Comparison of ENCODE assay signal across 21 cellular contexts in genomic region chr11:86171627-86172026, GRCh38.
DNase-seq lines count a peak whose midpoint lies in the region; ATAC-seq, FAIRE-seq and TF ChIP-seq lines count a peak whose summit lies in the region.
"Had no signal": no experiment of that assay in that cellular context is flagged by ENCODE, and none has a peak within 500 bp of the region (broad histone marks: within the 10 kb centered on the region; RNA-seq: fewer than 3 reads in every experiment).

No MANE protein-coding gene starts in this region.

- H3K27me3 ChIP-seq in IMR-90 (ENCODE audit: control insufficient read depth, insufficient read depth, low read length): no peaks in the 10 kb centered on the region
- no peaks in the 10 kb centered on the region for H3K27me3 ChIP-seq in mesenchymal stem cell (ENCODE audit: control insufficient read depth in 1 of 2, insufficient read depth in 1 of 2, low read length in 2 of 2)
- H3K27me3 ChIP-seq in aorta (ENCODE audit: control insufficient read depth in 1 of 2, insufficient read depth in 2 of 2, low read length in 1 of 2): no peaks in the 10 kb centered on the region
- H3K27me3 ChIP-seq in small intestine (ENCODE audit: control insufficient read depth in 2 of 2, insufficient read depth in 2 of 2, low read length in 2 of 2): no peaks in the 10 kb centered on the region

- H3K4me3 Mint-ChIP-seq in type B pancreatic cell: no peak overlapping the region
- H3K4me3 Mint-ChIP-seq: T-cell had no signal

- no peak overlapping the region for H4K5ac ChIP-seq in IMR-90 (ENCODE audit: low read depth, low read length)

- intact Hi-C loops in IMR-90 (cut with micrococcal nuclease) (no loop called here), aorta (cut with DNase I) (no loop called here)

- H3K18ac ChIP-seq in IMR-90 (ENCODE audit: low read depth, low read length) (no peak overlapping the region), mesenchymal stem cell (ENCODE audit: low read depth in 1 of 2, low read length in 2 of 2) (peak overlapping the region in 1 of 2 experiments; percentile 33)

- H3K36me3 ChIP-seq in IMR-90 (ENCODE audit: control insufficient read depth, insufficient read depth, low read length) (no peaks in the 10 kb centered on the region), mesenchymal stem cell (ENCODE audit: control insufficient read depth in 1 of 2, insufficient read depth in 2 of 2, low read depth in 1 of 2, low read length in 2 of 2) (no peaks in the 10 kb centered on the region), aorta (ENCODE audit: control insufficient read depth in 1 of 2, insufficient read depth in 2 of 2, low read length in 1 of 2) (no peaks in the 10 kb centered on the region), small intestine (ENCODE audit: control insufficient read depth in 2 of 2, insufficient read depth in 2 of 2, low read length in 2 of 2) (no peaks in the 10 kb centered on the region)

- no peak for FAIRE-seq in small intestine (lab: Jason Lieb, UNC)
- FAIRE-seq: GM19239, H1 had no signal

- DNase-seq in ELF-1 (ENCODE audit: low read depth, low spot score) (peak; percentile 8), IMR-90 (no peak), MV-4-11 (lab: John Stamatoyannopoulos, UW) (peak; percentile 6), mesenchymal stem cell (no peak), aorta (no peak), small intestine (no peak), type B pancreatic cell (ENCODE audit: extremely low spot score, unreplicated experiment) (no peak)
- DNase-seq: CD4-positive, CD25-positive, alpha-beta regulatory T cell; EL; NCI-H1417; NCI-H1694 treated with DMSO at 0.1 percent for 48 hours; NCI-H2081 treated with DMSO at 0.1 percent for 48 hours; NCI-H2171 treated with DMSO at 0.1 percent for 48 hours; NCI-H526; PC-3; Right ventricle myocardium superior; T-cell had no signal

- ATAC-seq in IMR-90 (ENCODE audit: low read depth) (no peak), aorta (ENCODE audit: low FRiP score) (no peak)
- ATAC-seq: HCT116, PC-3, T-cell had no signal

- H3K4me1 ChIP-seq in IMR-90 (ENCODE audit: control insufficient read depth, insufficient read depth, low read length) (peaks cover 17% of the 10 kb centered on the region), mesenchymal stem cell (ENCODE audit: control insufficient read depth, insufficient read depth, low read depth, low read length) (peaks cover 12% of the 10 kb centered on the region), aorta (ENCODE audit: control insufficient read depth in 1 of 2, insufficient read depth in 2 of 2, low read length in 2 of 2) (peaks cover 0 to under 1% of the 10 kb centered on the region in 2 donors), small intestine (ENCODE audit: control insufficient read depth in 2 of 2, insufficient read depth in 1 of 2, low read depth in 1 of 2, low read length in 1 of 2) (peaks cover 0 to 4% of the 10 kb centered on the region in 2 donors)

- BruUV-seq in IMR-90 (replicated peaks; lab: Mats Ljungman, UMichigan): no TSS peak

- H2AK5ac ChIP-seq in IMR-90 (ENCODE audit: low read depth, low read length) (no peak overlapping the region), mesenchymal stem cell (ENCODE audit: low read length, severe bottlenecking) (peak overlapping the region; percentile 81)

- POLR2A ChIA-PET in IMR-90 (lab: Charles Lee; ENCODE audit: unreplicated experiment): no interaction called here

- H3K27me3 Mint-ChIP-seq in type B pancreatic cell: peaks cover 3% of the 10 kb centered on the region
- H3K27me3 Mint-ChIP-seq: CD4-positive, CD25-positive, alpha-beta regulatory T cell had no signal

- no CpG with 5 or more reads among the region's 4 CpGs for WGBS in IMR-90 (ENCODE audit: extremely low coverage in 2 of 2, insufficient read length in 1 of 2), 2 experiments
- WGBS in mesenchymal stem cell: 96% methylated on average over 3 of the region's 4 CpGs
- WGBS in aorta, 2 donors: 93 to 97% methylated on average over 4 of the region's 4 CpGs
- 92 to 96% (median 92%) methylated on average over 4 of the region's 4 CpGs for WGBS in small intestine, 3 donors

- H3K9me3 ChIP-seq in IMR-90 (ENCODE audit: control insufficient read depth, insufficient read depth, low read length) (no peaks in the 10 kb centered on the region), mesenchymal stem cell (ENCODE audit: control insufficient read depth, low read length) (no peaks in the 10 kb centered on the region), aorta (ENCODE audit: control insufficient read depth, low read length) (no peaks in the 10 kb centered on the region), small intestine (ENCODE audit: control insufficient read depth, low read depth) (no peaks in the 10 kb centered on the region)

- no peak overlapping the region for H2AK9ac ChIP-seq in IMR-90 (replicated peaks; ENCODE audit: low read depth, low read length, poor library complexity)

- peak overlapping the region; percentile 43 to 93 for H2BK12ac ChIP-seq in mesenchymal stem cell (ENCODE audit: low read length in 2 of 2)

- no peak overlapping the region for H3K27ac ChIP-seq in IMR-90 (ENCODE audit: insufficient read depth, low read length)
- H3K27ac ChIP-seq in mesenchymal stem cell (ENCODE audit: low read length, poor library complexity, severe bottlenecking): no peak overlapping the region
- no peak overlapping the region for H3K27ac ChIP-seq in aorta (ENCODE audit: low read depth in 1 of 2, low read length in 2 of 2)
- H3K27ac ChIP-seq in small intestine (ENCODE audit: low read depth in 1 of 2, low read length in 1 of 2): no peak overlapping the region
- H3K27ac ChIP-seq: SK-N-MC had no signal

- CTCF ChIA-PET in IMR-90 (lab: Yijun Ruan, JAX): no interaction called here

- H3K4me3 ChIP-seq in IMR-90 (ENCODE audit: insufficient read depth, low read depth, low read length) (no peak overlapping the region), mesenchymal stem cell (ENCODE audit: insufficient read depth in 1 of 2, low read depth in 1 of 2, low read length in 2 of 2) (no peak overlapping the region), aorta (ENCODE audit: low read length in 2 of 2) (no peak overlapping the region), small intestine (ENCODE audit: low read depth in 1 of 2, low read length in 2 of 2) (no peak overlapping the region)
- H3K4me3 ChIP-seq: SK-N-MC had no signal

- TF ChIP-seq RAD21 in IMR-90 (IDR thresholded peaks at IDR 0.05; ENCODE audit: low read length): no peak

- H2BK120ac ChIP-seq in IMR-90 (ENCODE audit: low read depth, low read length) (peak overlapping the region; percentile 18; the same call in 1 of the 2 replicates), mesenchymal stem cell (ENCODE audit: low read depth, low read length) (no peak overlapping the region)

- H3K9ac ChIP-seq in IMR-90 (ENCODE audit: low read depth, low read length): no peak overlapping the region
- H3K9ac ChIP-seq in mesenchymal stem cell (ENCODE audit: low read length): no peak overlapping the region

- H4K20me1 ChIP-seq in IMR-90 (ENCODE audit: insufficient read depth, low read length): peaks cover 6% of the 10 kb centered on the region; the same call in 1 of the 2 replicates

- H3K4me2 ChIP-seq in IMR-90 (ENCODE audit: low read depth, low read length) (no peak overlapping the region), mesenchymal stem cell (ENCODE audit: low read length, poor library complexity, severe bottlenecking) (no peak overlapping the region)

- no peak overlapping the region for H3K4ac ChIP-seq in IMR-90 (ENCODE audit: low read depth, low read length)
- peak overlapping the region in 1 of 2 experiments; percentile 64 for H3K4ac ChIP-seq in mesenchymal stem cell (ENCODE audit: low read depth in 1 of 2, low read length in 2 of 2)

- H4K91ac ChIP-seq in IMR-90 (ENCODE audit: insufficient read depth, low read depth, low read length): no peak overlapping the region
- peak overlapping the region; percentile 75 for H4K91ac ChIP-seq in mesenchymal stem cell (ENCODE audit: low read length)

- no peak overlapping the region for H3K27ac Mint-ChIP-seq in type B pancreatic cell
- H3K27ac Mint-ChIP-seq: CD4-positive, CD25-positive, alpha-beta regulatory T cell; T-cell had no signal

- TF ChIP-seq CTCF in IMR-90 (conservative IDR thresholded peaks at IDR 0.05; ENCODE audit: low read depth, low read length): no peak
- TF ChIP-seq CTCF in type B pancreatic cell (conservative IDR thresholded peaks at IDR 0.05): no peak

- no peaks in the 10 kb centered on the region for H3K36me3 Mint-ChIP-seq in type B pancreatic cell
- H3K36me3 Mint-ChIP-seq: T-cell had no signal

- H2AFZ ChIP-seq in IMR-90 (replicated peaks; ENCODE audit: low read length, poor library complexity): no peak overlapping the region
- H2AFZ ChIP-seq in mesenchymal stem cell (ENCODE audit: low read depth, low read length): no peak overlapping the region

- no peak overlapping the region for H3K23ac ChIP-seq in IMR-90 (ENCODE audit: low read depth, low read length)
- no peak overlapping the region for H3K23ac ChIP-seq in mesenchymal stem cell (ENCODE audit: low read length in 2 of 2)

- no peak overlapping the region for H3K14ac ChIP-seq in IMR-90 (replicated peaks; ENCODE audit: low read depth, low read length)
- no peak overlapping the region for H3K14ac ChIP-seq in mesenchymal stem cell (ENCODE audit: low read length in 2 of 2)

- no peak for TF ChIP-seq POLR2A in IMR-90 (IDR thresholded peaks at IDR 0.05; ENCODE audit: low read depth, low read length)

- dilution Hi-C loops in IMR-90 (cut with HindIII; ENCODE audit: low sequenced_read_pairs, unreplicated experiment): no loop called here

- no peak overlapping the region for H4K8ac ChIP-seq in IMR-90 (ENCODE audit: low read depth in 2 of 2, low read length in 2 of 2)
- H4K8ac ChIP-seq in mesenchymal stem cell (ENCODE audit: low read length): peak overlapping the region; percentile 82

- peak overlapping the region; percentile 21 for H2BK20ac ChIP-seq in IMR-90 (ENCODE audit: low read depth, low read length)

- H2BK5ac ChIP-seq in IMR-90 (ENCODE audit: low read depth, low read length, poor library complexity, severe bottlenecking): no peak overlapping the region
- H2BK5ac ChIP-seq in mesenchymal stem cell (ENCODE audit: low read depth, low read length, poor library complexity, severe bottlenecking): no peak overlapping the region

- H2BK15ac ChIP-seq in IMR-90 (ENCODE audit: low read depth, low read length) (0 out of 3 replicates have a peak overlapping the region, but pooled peaks have one; percentile 30), mesenchymal stem cell (ENCODE audit: low read depth, poor library complexity, severe bottlenecking) (no peak overlapping the region)

- H3K56ac ChIP-seq in IMR-90 (ENCODE audit: extremely low read depth, insufficient read depth, low read length): no peak overlapping the region

- H3K9me3 Mint-ChIP-seq in type B pancreatic cell: no peaks in the 10 kb centered on the region
- H3K9me3 Mint-ChIP-seq: CD4-positive, CD25-positive, alpha-beta regulatory T cell; T-cell had no signal

- in situ Hi-C loops in IMR-90 (cut with MboI; ENCODE audit: low sequenced_read_pairs): no loop called here

- peaks cover 3% of the 10 kb centered on the region for H3K4me1 Mint-ChIP-seq in type B pancreatic cell (ENCODE audit: unreplicated experiment)

- peaks cover 21% of the 10 kb centered on the region for H3K9me1 ChIP-seq in IMR-90 (ENCODE audit: insufficient read depth, low read length)

- H3K79me1 ChIP-seq in IMR-90 (ENCODE audit: low read depth in 1 of 2, low read length in 2 of 2): peaks cover 0 to 11% of the 10 kb centered on the region in 2 experiments; a peak in 2 of 4 replicates
- no peaks in the 10 kb centered on the region for H3K79me1 ChIP-seq in mesenchymal stem cell (replicated peaks; ENCODE audit: low read length, poor library complexity, severe bottlenecking)

Comparison
In these comparisons a context has a peak if more than half of its experiments do, and no peak if none do; other contexts are left out.
1. DNase-seq: peak in ELF-1 (single experiment) and MV-4-11 (single experiment); none in IMR-90 (single experiment), mesenchymal stem cell (single experiment), aorta (0 of 2), small intestine (single experiment) and type B pancreatic cell (single experiment).